9 cellular contexts compared by ENCODE assay signal in the genomic region with DNA sequence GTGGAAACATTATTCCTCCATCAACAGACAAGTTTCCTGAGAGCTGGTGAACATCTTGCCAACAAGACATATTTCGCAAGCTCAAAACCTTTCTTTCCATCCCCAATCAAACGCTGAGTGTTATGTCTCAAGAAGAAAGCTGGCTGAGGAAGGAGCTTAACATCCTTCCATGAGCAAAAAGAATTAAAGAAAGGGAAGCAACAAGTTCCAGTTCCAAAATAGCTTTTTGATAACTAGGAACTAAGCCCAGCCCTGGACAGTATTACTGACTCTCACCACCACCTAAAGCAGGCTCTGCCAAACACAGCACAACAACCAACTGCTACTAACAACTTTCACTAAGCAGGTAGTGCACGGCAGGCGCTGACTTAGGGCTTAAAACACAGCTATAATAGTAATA. TPM values are rescaled to one million over a fixed set of nuclear protein-coding genes. Genes with fewer than 3 reads are reported as not detected.
A peak's percentile ranks its signal among the peaks of the same experiment; 100 is the strongest.
DNase-seq lines count a peak whose midpoint lies in the region; ATAC-seq and TF ChIP-seq lines count a peak whose summit lies in the region.
"Had no signal": no experiment of that assay in that cellular context is flagged by ENCODE, and none has a peak within 500 bp of the region (broad histone marks: within the 10 kb centered on the region; RNA-seq: fewer than 3 reads in every experiment).

No MANE protein-coding gene starts in this region.

- POLR2A ChIA-PET in CD8-positive, alpha-beta T cell (lab: Charles Lee), result interaction anchor here (1.2 to 1.5 kb wide), 3 partner anchors 23 to 49 kb away, joined by 4 read pairs; no protein-coding TSS in a partner anchor

- intact Hi-C loops in CD8-positive, alpha-beta T cell (cut with DNase I, micrococcal nuclease), result no loop called here
- intact Hi-C loops in Right ventricle myocardium superior (cut with DNase I) (loop anchor here (10.0 kb wide), 1 partner anchor 50 kb away; a partner anchor contains a TSS), gastrocnemius medialis (cut with DNase I; ENCODE audit: low total_unique reads) (loop anchor here (10.0 kb wide), 1 partner anchor 230 kb away; no protein-coding TSS in a partner anchor)

- H3K27me3 ChIP-seq in CD8-positive, alpha-beta T cell (ENCODE audit: insufficient read depth, low read length), result no peaks in the 10 kb centered on the region
- no peaks in the 10 kb centered on the region for H3K27me3 ChIP-seq in gastrocnemius medialis

- DNase-seq in CD8-positive, alpha-beta T cell, result no peak
- DNase-seq in T-helper 17 cell (no peak), Right ventricle myocardium superior (peak; percentile 47), gastrocnemius medialis (peak in 1 of 2 donors; percentile 47), nucleus accumbens (lab: John Stamatoyannopoulos, UW) (no peak), COLO668 (lab: John Stamatoyannopoulos, UW; ENCODE audit: unreplicated experiment) (no peak)

- TF ChIP-seq POLR2A in gastrocnemius medialis (IDR thresholded peaks at IDR 0.05), result no peak

- peaks cover 88% of the 10 kb centered on the region for H3K4me1 ChIP-seq in CD8-positive, alpha-beta T cell (ENCODE audit: insufficient read depth, low read length)
- H3K4me1 ChIP-seq in gastrocnemius medialis, result peaks cover 90 to 95% of the 10 kb centered on the region in 2 donors
- H3K4me1 ChIP-seq: HAP-1 had no signal

- peaks cover 89% of the 10 kb centered on the region for H3K4me1 Mint-ChIP-seq in CD8-positive, alpha-beta T cell (ENCODE audit: low read depth)
- peaks cover 75% of the 10 kb centered on the region for H3K4me1 Mint-ChIP-seq in T-helper 17 cell

- no peaks in the 10 kb centered on the region for H3K9me3 ChIP-seq in CD8-positive, alpha-beta T cell (ENCODE audit: low read length)
- H3K9me3 ChIP-seq in T-helper 17 cell (ENCODE audit: control insufficient read depth, low read length, poor library complexity, severe bottlenecking) (no peaks in the 10 kb centered on the region), gastrocnemius medialis (no peaks in the 10 kb centered on the region)
- H3K9me3 ChIP-seq: HAP-1 had no signal

- H3K4me3 Mint-ChIP-seq in CD8-positive, alpha-beta T cell, result no peak overlapping the region
- H3K4me3 Mint-ChIP-seq in T-helper 17 cell, result peak overlapping the region; percentile 9

- no peak for TF ChIP-seq CTCF in CD8-positive, alpha-beta T cell (IDR thresholded peaks at IDR 0.05)
- no peak for TF ChIP-seq CTCF in gastrocnemius medialis (IDR thresholded peaks at IDR 0.05 in 4 of 5, conservative IDR thresholded peaks at IDR 0.05 in 1 of 5)

- peaks cover 66% of the 10 kb centered on the region for H3K36me3 Mint-ChIP-seq in CD8-positive, alpha-beta T cell
- no peaks in the 10 kb centered on the region for H3K36me3 Mint-ChIP-seq in T-helper 17 cell (ENCODE audit: low read depth)

- no peak overlapping the region for H3K4me3 ChIP-seq in CD8-positive, alpha-beta T cell (ENCODE audit: low read depth, low read length)
- no peak overlapping the region for H3K4me3 ChIP-seq in gastrocnemius medialis
- H3K4me3 ChIP-seq: HAP-1 had no signal

- H3K36me3 ChIP-seq in CD8-positive, alpha-beta T cell (ENCODE audit: insufficient read depth, low read length), result peaks cover 20% of the 10 kb centered on the region
- no peaks in the 10 kb centered on the region for H3K36me3 ChIP-seq in gastrocnemius medialis

- H3K9me3 Mint-ChIP-seq in CD8-positive, alpha-beta T cell, result no peaks in the 10 kb centered on the region

- peak overlapping the region; percentile 66 for H3K27ac Mint-ChIP-seq in CD8-positive, alpha-beta T cell
- H3K27ac Mint-ChIP-seq in T-helper 17 cell, result peak overlapping the region; percentile 93

- H3K27ac ChIP-seq in CD8-positive, alpha-beta T cell (ENCODE audit: low read depth, low read length), result no peak overlapping the region
- H3K27ac ChIP-seq in gastrocnemius medialis, result peak overlapping the region; percentile 80 to 89 (median 84)

- in situ Hi-C loops in gastrocnemius medialis (cut with MboI; ENCODE audit: low sequenced_read_pairs in 4 of 4), result no loop called here

- CTCF ChIA-PET in CD8-positive, alpha-beta T cell (lab: Charles Lee), result interaction anchor here (0.9 to 8.1 kb wide), 6 partner anchors 10 to 227 kb away, joined by 3 to 78 read pairs (median 4); no protein-coding TSS in a partner anchor

- H3K27me3 Mint-ChIP-seq in CD8-positive, alpha-beta T cell (ENCODE audit: low read depth), result no peaks in the 10 kb centered on the region
- H3K27me3 Mint-ChIP-seq in T-helper 17 cell, result no peaks in the 10 kb centered on the region

- ATAC-seq in CD8-positive, alpha-beta T cell, result no peak
- ATAC-seq in T-helper 17 cell, result no peak
- ATAC-seq in Right ventricle myocardium superior (ENCODE audit: poor library complexity), result peak; percentile 47
- peak in 1 of 2 donors; percentile 7 for ATAC-seq in gastrocnemius medialis
- ATAC-seq in HG02763 (IDR thresholded peaks at IDR 0.05; ENCODE audit: unreplicated experiment), result no peak
- ATAC-seq in activated CD4-positive, CD25-positive, alpha-beta regulatory T cell treated with anti-CD3 and anti-CD28 coated beads, Interleukin-2, amount 50 U/mL, for 24 hours, result no peak

RNA-seq across cellular contexts. Expression of a gene that starts 50.2 kb away (rescaled TPM):
- total RNA-seq in CD8-positive, alpha-beta T cell, result 100 to 1,000 TPM; 145 to 151 TPM
- total RNA-seq in T-helper 17 cell (100 to 1,000 TPM; 320 to 330 TPM), Right ventricle myocardium superior (222 TPM), gastrocnemius medialis (10 to 100 TPM; 48.6 to 93.8 (median 74.9) TPM)

Comparison
In these comparisons a context has a peak if more than half of its experiments do, and no peak if none do; other contexts are left out.
1. intact Hi-C loops: an anchor here in Right ventricle myocardium superior (10.0 kb wide) and gastrocnemius medialis (10.0 kb wide); none called in CD8-positive, alpha-beta T cell.